Comparison of ENCODE assay signal across 8 cellular contexts in the genomic region with DNA sequence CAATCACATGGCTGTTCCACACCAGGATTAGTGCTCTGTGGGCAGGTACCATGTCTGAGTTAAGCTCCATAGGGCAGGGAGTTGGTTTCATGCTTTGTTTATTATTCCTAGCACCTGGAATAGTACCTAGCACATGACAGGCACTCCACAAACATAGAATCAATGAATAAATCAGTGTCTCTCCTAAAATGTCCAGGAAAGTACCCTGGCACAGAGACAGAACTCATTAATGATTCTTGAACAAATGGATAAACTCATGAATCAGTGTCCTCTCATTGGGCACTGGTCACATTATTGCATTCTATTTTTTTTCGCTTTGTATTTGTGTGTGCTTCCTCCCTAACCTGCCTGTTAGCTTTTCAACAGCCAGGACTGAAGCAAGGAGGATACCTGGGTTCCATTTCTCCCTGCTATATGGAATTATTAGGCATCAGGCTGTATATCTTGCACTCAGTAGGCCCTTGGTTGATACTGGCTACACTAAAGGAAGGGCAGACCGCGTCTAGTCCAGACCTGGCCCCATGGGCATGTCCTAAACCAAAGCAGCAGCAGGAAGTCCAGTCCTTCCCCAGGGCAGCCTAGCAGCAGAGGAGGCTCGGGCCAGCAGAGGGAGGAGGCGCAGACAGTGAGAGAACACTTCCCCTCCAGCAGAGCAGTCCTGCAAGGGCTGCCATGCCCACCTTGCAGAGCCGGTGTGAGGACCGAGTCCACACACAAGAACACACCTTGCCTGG. TPM values are rescaled to one million over a fixed set of nuclear protein-coding genes. Genes with fewer than 3 reads are reported as not detected.
DNase-seq lines count a peak whose midpoint lies in the region; ATAC-seq and TF ChIP-seq lines count a peak whose summit lies in the region.

No MANE protein-coding gene starts in this region.

- H2BK5ac ChIP-seq in trophoblast cell (ENCODE audit: low read depth, low read length, poor library complexity) = no peak overlapping the region

- intact Hi-C loops in CD4-positive, alpha-beta memory T cell (cut with micrococcal nuclease) = no loop called here

- DNase-seq in CD4-positive, alpha-beta memory T cell = no peak
- DNase-seq in UCSD-AML1 (lab: John Stamatoyannopoulos, UW; ENCODE audit: unreplicated experiment) (peak; percentile 55), fibroblast of lung (ENCODE audit: low read depth in 2 of 2) (no peak), trophoblast cell (no peak), GM13977 (ENCODE audit: low spot score) (no peak)

- H3K36me3 ChIP-seq in CD4-positive, alpha-beta memory T cell (ENCODE audit: insufficient read depth, low read length) = peaks cover 26% of the 10 kb centered on the region
- H3K36me3 ChIP-seq in fibroblast of lung (ENCODE audit: control insufficient read depth, insufficient read depth, low read length) (peaks cover 20% of the 10 kb centered on the region), trophoblast cell (ENCODE audit: control insufficient read depth in 1 of 2, insufficient read depth in 2 of 2, low read length in 2 of 2) (peaks cover 53 to 61% of the 10 kb centered on the region in 2 experiments)

- H3K79me2 ChIP-seq in fibroblast of lung (ENCODE audit: control insufficient read depth, insufficient read depth, low read length) = peaks cover 78% of the 10 kb centered on the region
- H3K79me2 ChIP-seq in trophoblast cell (ENCODE audit: control insufficient read depth, insufficient read depth, low read length, poor library complexity) = peaks cover 13% of the 10 kb centered on the region

- POLR2A ChIA-PET in CD4-positive, alpha-beta memory T cell (lab: Charles Lee; ENCODE audit: partially characterized antibody) = interaction anchor here (1.1 to 21.9 kb wide), 5 partner anchors 10 to 34 kb away, joined by 4 to 516 read pairs (median 7); a partner anchor contains a TSS

- H3K27ac ChIP-seq in CD4-positive, alpha-beta memory T cell (ENCODE audit: low read depth, low read length) = no peak overlapping the region
- H3K27ac ChIP-seq in fibroblast of lung (ENCODE audit: insufficient read depth, low read length) (no peak overlapping the region), trophoblast cell (ENCODE audit: low read depth, low read length) (no peak overlapping the region)

- no peaks in the 10 kb centered on the region for H4K20me1 ChIP-seq in fibroblast of lung (ENCODE audit: control insufficient read depth, extremely low read depth, insufficient read depth, low read length)

- H3K27ac Mint-ChIP-seq in CD4-positive, alpha-beta memory T cell = peak overlapping the region; percentile 30 to 93 (median 74)

- TF ChIP-seq CTCF in fibroblast of lung (conservative IDR thresholded peaks at IDR 0.05 in 1 of 2, IDR thresholded peaks at IDR 0.05 in 1 of 2; ENCODE audit: low read depth in 1 of 2, low read length in 2 of 2) (peak; percentile 12 to 22), GM13977 (IDR thresholded peaks at IDR 0.05; ENCODE audit: extremely low read depth, insufficient read depth, missing control alignments) (no peak)

- H2AK5ac ChIP-seq in trophoblast cell (ENCODE audit: low read length) = no peak overlapping the region

- peak overlapping the region; percentile 53 for H3K4ac ChIP-seq in trophoblast cell (ENCODE audit: low read depth, low read length)

- peaks cover 42 to 71% (median 58%) of the 10 kb centered on the region in 4 donors for H3K4me1 Mint-ChIP-seq in CD4-positive, alpha-beta memory T cell

- H3K14ac ChIP-seq in trophoblast cell (ENCODE audit: low read length) = no peak overlapping the region

- H3K4me3 ChIP-seq in CD4-positive, alpha-beta memory T cell (ENCODE audit: low read length in 2 of 2) = no peak overlapping the region
- H3K4me3 ChIP-seq in fibroblast of lung (replicated peaks in 1 of 4; ENCODE audit: control extremely low read depth in 1 of 4, insufficient read depth in 1 of 4, low read depth in 3 of 4, low read length in 4 of 4) (no peak overlapping the region), trophoblast cell (ENCODE audit: low read depth, low read length) (no peak overlapping the region)

- no CpG with 5 or more reads among the region's 7 CpGs for WGBS in trophoblast cell (ENCODE audit: extremely low coverage, insufficient coverage, insufficient read length)

- peaks cover 13 to 51% of the 10 kb centered on the region in 2 donors for H3K36me3 Mint-ChIP-seq in CD4-positive, alpha-beta memory T cell

- CTCF ChIA-PET in CD4-positive, alpha-beta memory T cell (lab: Charles Lee; ENCODE audit: partially characterized antibody) = interaction anchor here (1.0 to 20.2 kb wide), 10 partner anchors 12 to 86 kb away, joined by 3 to 568 read pairs (median 5); no protein-coding TSS in a partner anchor

- no peak overlapping the region for H4K8ac ChIP-seq in trophoblast cell (ENCODE audit: low read depth, low read length)

- ATAC-seq in GM21723 (IDR thresholded peaks at IDR 0.05; ENCODE audit: unreplicated experiment) (no peak), GM18868 (IDR thresholded peaks at IDR 0.05; ENCODE audit: unreplicated experiment) (no peak), HG02798 (IDR thresholded peaks at IDR 0.05; ENCODE audit: poor library complexity, unreplicated experiment) (no peak)

- H3K27me3 Mint-ChIP-seq in CD4-positive, alpha-beta memory T cell = no peaks in the 10 kb centered on the region

- H3K4me2 ChIP-seq in fibroblast of lung (ENCODE audit: extremely low read depth, insufficient read depth, low read length) (no peak overlapping the region), trophoblast cell (ENCODE audit: low read length) (no peak overlapping the region)

- H3K9ac ChIP-seq in fibroblast of lung (ENCODE audit: insufficient read depth, low read length) (no peak overlapping the region), trophoblast cell (ENCODE audit: low read length) (no peak overlapping the region)

- H3K9me3 Mint-ChIP-seq in CD4-positive, alpha-beta memory T cell = no peaks in the 10 kb centered on the region

- H2BK120ac ChIP-seq in trophoblast cell (ENCODE audit: insufficient read depth, low read length, poor library complexity) = no peak overlapping the region

- H4K12ac ChIP-seq in trophoblast cell (ENCODE audit: low read depth, low read length) = no peak overlapping the region

- no peak overlapping the region for H4K91ac ChIP-seq in trophoblast cell (ENCODE audit: low read depth, low read length)

- H3K9me3 ChIP-seq in CD4-positive, alpha-beta memory T cell (ENCODE audit: control insufficient read depth in 1 of 2, low read length in 2 of 2) = no peaks in the 10 kb centered on the region
- H3K9me3 ChIP-seq in fibroblast of lung (ENCODE audit: control insufficient read depth, insufficient read depth, low read depth, low read length) (no peaks in the 10 kb centered on the region), trophoblast cell (ENCODE audit: insufficient read depth, low read depth, low read length) (no peaks in the 10 kb centered on the region)

- H2AFZ ChIP-seq in fibroblast of lung (ENCODE audit: low read length) (no peak overlapping the region), trophoblast cell (ENCODE audit: insufficient read depth, low read length, poor library complexity) (no peak overlapping the region)

- peaks cover 65% of the 10 kb centered on the region for H3K4me1 ChIP-seq in CD4-positive, alpha-beta memory T cell (ENCODE audit: insufficient read depth, low read length)
- H3K4me1 ChIP-seq in fibroblast of lung (ENCODE audit: control insufficient read depth, extremely low read depth, insufficient read depth, low read length) = peaks cover 17% of the 10 kb centered on the region
- H3K4me1 ChIP-seq in trophoblast cell (ENCODE audit: control insufficient read depth in 1 of 2, insufficient read depth in 2 of 2, low read length in 2 of 2) = peaks cover 21 to 26% of the 10 kb centered on the region in 2 experiments

- H3K27me3 ChIP-seq in CD4-positive, alpha-beta memory T cell (ENCODE audit: insufficient read depth, low read length) = no peaks in the 10 kb centered on the region
- H3K27me3 ChIP-seq in fibroblast of lung (ENCODE audit: control insufficient read depth, insufficient read depth, low read length) (no peaks in the 10 kb centered on the region), trophoblast cell (ENCODE audit: insufficient read depth, low read length) (no peaks in the 10 kb centered on the region)

- H3K23ac ChIP-seq in trophoblast cell (ENCODE audit: low read length) = no peak overlapping the region

- H3K79me1 ChIP-seq in trophoblast cell (ENCODE audit: low read length) = peaks cover 4% of the 10 kb centered on the region

- H3K4me3 Mint-ChIP-seq in CD4-positive, alpha-beta memory T cell = peak overlapping the region in 4 of 8 donors; percentile 4 to 54 (median 43)

- H2BK12ac ChIP-seq in trophoblast cell (ENCODE audit: low read length) = no peak overlapping the region

- in situ Hi-C loops in GM13977 (cut with MboI; ENCODE audit: low pct_unique_long_range_greater_than_20kb, low sequenced_read_pairs, unreplicated experiment) = no loop called here

- no peak overlapping the region for H3K18ac ChIP-seq in trophoblast cell (ENCODE audit: low read length)

RNA-seq across cellular contexts. Expression of a gene that starts 18.4 kb away (rescaled TPM):
- total RNA-seq in CD4-positive, alpha-beta memory T cell = 100 to 1,000 TPM; 139 to 142 TPM
- polyA plus RNA-seq in CD4-positive, alpha-beta memory T cell = 10 to 100 TPM in 1 of 2 donors, 1 to 10 TPM in 1; 7.9 to 26.8 TPM
- total RNA-seq in fibroblast of lung = 23.6 and 28.1 TPM in 2 replicates
- 31.6 and 35.4 TPM in 2 replicates for polyA plus RNA-seq in fibroblast of lung
- 47.2 and 50.5 TPM in 2 replicates for polyA plus RNA-seq in fibroblast of lung (2012)
- 94.8 and 140 TPM in 2 replicates for polyA minus RNA-seq in fibroblast of lung (ENCODE audit: low replicate concordance)
- 47.8 and 51.3 TPM in 2 replicates for polyA plus RNA-seq in trophoblast cell (2013)

RNA-seq across cellular contexts. Expression of a gene that starts 28.3 kb away (rescaled TPM):
- 10 to 100 TPM; 12.1 to 12.3 TPM for total RNA-seq in CD4-positive, alpha-beta memory T cell
- polyA plus RNA-seq in CD4-positive, alpha-beta memory T cell = 1 to 10 TPM; 8.7 to 9.0 TPM
- total RNA-seq in fibroblast of lung = 12.8 and 18.7 TPM in 2 replicates
- 8.9 and 9.0 TPM in 2 replicates for polyA plus RNA-seq in fibroblast of lung
- polyA plus RNA-seq in fibroblast of lung (2012) = 12.1 and 13.2 TPM in 2 replicates
- polyA minus RNA-seq in fibroblast of lung (ENCODE audit: low replicate concordance) = 20.9 and 22.7 TPM in 2 replicates
- 4.7 and 4.8 TPM in 2 replicates for polyA plus RNA-seq in trophoblast cell (2013)

RNA-seq across cellular contexts. Expression of a gene that starts 42.7 kb away (rescaled TPM):
- total RNA-seq in CD4-positive, alpha-beta memory T cell = under 1 TPM; 0.15 to 0.39 TPM
- polyA plus RNA-seq in CD4-positive, alpha-beta memory T cell = under 1 TPM in 1 of 2 donors, not detected in 1; 0.14 TPM
- total RNA-seq in fibroblast of lung = 1.0 and 2.8 TPM in 2 replicates
- 0.83 and 0.95 TPM in 2 replicates for polyA plus RNA-seq in fibroblast of lung
- polyA plus RNA-seq in fibroblast of lung (2012) = 0.93 and 1.2 TPM in 2 replicates
- 2.3 and 4.2 TPM in 2 replicates for polyA minus RNA-seq in fibroblast of lung (ENCODE audit: low replicate concordance)
- polyA plus RNA-seq in trophoblast cell (2013) = 0.68 and 0.78 TPM in 2 replicates
